Comparison of ENCODE assay signal across 22 cellular contexts in genomic region chr1:157539568-157539967, GRCh38. TPM values are rescaled to one million over a fixed set of nuclear protein-coding genes. Genes with fewer than 3 reads are reported as not detected.
A peak's percentile ranks its signal among the peaks of the same experiment; 100 is the strongest.
DNase-seq lines count a peak whose midpoint lies in the region; ATAC-seq, FAIRE-seq and TF ChIP-seq lines count a peak whose summit lies in the region.
"Had no signal": no experiment of that assay in that cellular context is flagged by ENCODE, and none has a peak within 500 bp of the region (broad histone marks: within the 10 kb centered on the region; RNA-seq: fewer than 3 reads in every experiment).

No MANE protein-coding gene starts in this region.

- H3K4me3 ChIP-seq in HUES6 (ENCODE audit: low read depth, low read length) (no peak overlapping the region), iPS-20b (ENCODE audit: low read length) (peak overlapping the region; percentile 19; the same call in 1 of the 2 replicates)
- H3K4me3 ChIP-seq: A549 had no signal

- no peak for ATAC-seq in WTC11
- ATAC-seq in stimulated activated naive CD8-positive, alpha-beta T cell treated with anti-CD3 and anti-CD28 coated beads, Interleukin-15, amount 100 ng/mL, for 72 hours: no peak
- ATAC-seq: A549; CD8-positive, alpha-beta T cell had no signal

- peaks cover 38% of the 10 kb centered on the region for H3K9me3 Mint-ChIP-seq in WTC11
- no peaks in the 10 kb centered on the region for H3K9me3 Mint-ChIP-seq in stimulated activated naive CD8-positive, alpha-beta T cell treated with anti-CD3 and anti-CD28 coated beads, Interleukin-15, amount 100 ng/mL, for 72 hours
- H3K9me3 Mint-ChIP-seq: CD8-positive, alpha-beta T cell; HFFc6 had no signal

- H3K9me3 ChIP-seq in HUES6 (ENCODE audit: control insufficient read depth, insufficient read depth, low read depth, low read length): peaks cover 22% of the 10 kb centered on the region
- peaks cover 12% of the 10 kb centered on the region; the same call in 1 of the 2 replicates for H3K9me3 ChIP-seq in iPS-20b (ENCODE audit: insufficient read depth, low read depth, low read length)
- H3K9me3 ChIP-seq: A549 had no signal

- peak; percentile 14 for FAIRE-seq in GM19239 (lab: Jason Lieb, UNC)
- FAIRE-seq: A549, D721Med, HTR-8/SVneo had no signal

- POLR2A ChIA-PET in WTC11 (lab: Charles Lee): no interaction called here

- H3K27me3 ChIP-seq in HUES6 (ENCODE audit: control insufficient read depth, insufficient read depth, low read length) (no peaks in the 10 kb centered on the region), iPS-20b (ENCODE audit: insufficient read depth, low read length) (no peaks in the 10 kb centered on the region)

- no peak for TF ChIP-seq CTCF in WTC11 (IDR thresholded peaks at IDR 0.05)

- peaks cover 23% of the 10 kb centered on the region for H3K4me1 ChIP-seq in HUES6 (ENCODE audit: control insufficient read depth, insufficient read depth, low read length)
- H3K4me1 ChIP-seq in iPS-20b (ENCODE audit: insufficient read depth, low read length): peaks cover 19% of the 10 kb centered on the region
- H3K4me1 ChIP-seq: A549 had no signal

- peaks cover 37% of the 10 kb centered on the region for H3K4me1 Mint-ChIP-seq in WTC11
- no peaks in the 10 kb centered on the region for H3K4me1 Mint-ChIP-seq in stimulated activated naive CD8-positive, alpha-beta T cell treated with anti-CD3 and anti-CD28 coated beads, Interleukin-15, amount 100 ng/mL, for 72 hours
- H3K4me1 Mint-ChIP-seq: CD14-positive monocyte had no signal

- DNase-seq in GM19239 (ENCODE audit: insufficient read length, low spot score) (no peak), WTC11 (ENCODE audit: low spot score) (no peak), 8988T (no peak), NCI-H510A (lab: John Stamatoyannopoulos, UW) (no peak)
- no peak for DNase-seq in stimulated activated naive CD8-positive, alpha-beta T cell treated with anti-CD3 and anti-CD28 coated beads, Interleukin-15, amount 100 ng/mL, for 72 hours
- no peak for DNase-seq in NK-92 treated with Interleukin-12 subunit alpha and Interleukin-12 subunit beta, amount 100 ng/mL, for 24 hours (lab: John Stamatoyannopoulos, UW)
- DNase-seq: CD8-positive, alpha-beta T cell; COR-L47; DMS153; DMS79 treated with DMSO at 0.1 percent for 48 hours; GDM1; GOT3; HCEC 1CT; HFFc6; IMR-90; KG1 had no signal

- peaks cover 27% of the 10 kb centered on the region for H3K36me3 Mint-ChIP-seq in WTC11
- H3K36me3 Mint-ChIP-seq: CD14-positive monocyte; CD8-positive, alpha-beta T cell had no signal

- H3K27me3 Mint-ChIP-seq in WTC11 (ENCODE audit: low read depth): peaks cover 6% of the 10 kb centered on the region; the same call in 1 of the 2 replicates
- H3K27me3 Mint-ChIP-seq in stimulated activated naive CD8-positive, alpha-beta T cell treated with anti-CD3 and anti-CD28 coated beads, Interleukin-15, amount 100 ng/mL, for 72 hours: peaks cover 27% of the 10 kb centered on the region

- H3K27ac ChIP-seq in HUES6 (ENCODE audit: low read depth, low read length) (peak overlapping the region; percentile 60), iPS-20b (ENCODE audit: low read length) (no peak overlapping the region)
- H3K27ac ChIP-seq: A549 had no signal

- H3K36me3 ChIP-seq in HUES6 (ENCODE audit: control insufficient read depth, insufficient read depth, low read length) (no peaks in the 10 kb centered on the region), iPS-20b (ENCODE audit: insufficient read depth, low read depth, low read length) (no peaks in the 10 kb centered on the region)

- H3K4me3 Mint-ChIP-seq in WTC11: no peak overlapping the region
- no peak overlapping the region for H3K4me3 Mint-ChIP-seq in stimulated activated naive CD8-positive, alpha-beta T cell treated with anti-CD3 and anti-CD28 coated beads, Interleukin-15, amount 100 ng/mL, for 72 hours
- H3K4me3 Mint-ChIP-seq: CD8-positive, alpha-beta T cell; HFFc6 had no signal

- peak overlapping the region; percentile 35 for H3K9ac ChIP-seq in HUES6 (ENCODE audit: low read length)
- H3K9ac ChIP-seq in iPS-20b (ENCODE audit: low read depth, low read length): peak overlapping the region; percentile 28; the same call in 1 of the 2 replicates

- peak overlapping the region; percentile 76 for H3K27ac Mint-ChIP-seq in WTC11
- no peak overlapping the region for H3K27ac Mint-ChIP-seq in stimulated activated naive CD8-positive, alpha-beta T cell treated with anti-CD3 and anti-CD28 coated beads, Interleukin-15, amount 100 ng/mL, for 72 hours
- H3K27ac Mint-ChIP-seq: CD8-positive, alpha-beta T cell; HFFc6 had no signal

- CTCF ChIA-PET in WTC11 (lab: Charles Lee): interaction anchor here (1.2 to 1.9 kb wide), 3 partner anchors 34 to 345 kb away, joined by 4 to 8 read pairs (median 6); no protein-coding TSS in a partner anchor

TF ChIP-seq in WTC11, 78 proteins besides CTCF, POLR2A, EP300 and RAD21:
- no peak for TF ChIP-seq RELA (CRISPR knock-in tag; IDR thresholded peaks at IDR 0.05; ENCODE audit: borderline replicate concordance)
- TF ChIP-seq FOXK1 (CRISPR knock-in tag; IDR thresholded peaks at IDR 0.05): no peak
- TF ChIP-seq ZNF317 (CRISPR knock-in tag; IDR thresholded peaks at IDR 0.05; ENCODE audit: borderline replicate concordance, low read depth): no peak
- TF ChIP-seq NR1H2 (CRISPR knock-in tag; IDR thresholded peaks at IDR 0.05): no peak
- TF ChIP-seq TCF7 (CRISPR knock-in tag; IDR thresholded peaks at IDR 0.05; ENCODE audit: low read depth): no peak
- TF ChIP-seq NFATC4 (CRISPR knock-in tag; IDR thresholded peaks at IDR 0.05): no peak
- no peak for TF ChIP-seq ZNF532 (CRISPR knock-in tag; IDR thresholded peaks at IDR 0.05; ENCODE audit: borderline replicate concordance)

RNA-seq across cellular contexts. Expression of gene FCRL5, which starts 12.7 kb away (rescaled TPM):
- total RNA-seq in WTC11 (2021): 0.70 to 0.89 TPM (median 0.78 TPM) in 3 replicates
- total RNA-seq: HFFc6, IMR-90 had no signal

RNA-seq across cellular contexts. Expression of gene FCRL4, which starts 58.3 kb away (rescaled TPM):
- not detected in 3 replicates for total RNA-seq in WTC11 (2021)
- total RNA-seq: CD8-positive, alpha-beta T cell; HFFc6; IMR-90 had no signal
